In the genomic region with DNA sequence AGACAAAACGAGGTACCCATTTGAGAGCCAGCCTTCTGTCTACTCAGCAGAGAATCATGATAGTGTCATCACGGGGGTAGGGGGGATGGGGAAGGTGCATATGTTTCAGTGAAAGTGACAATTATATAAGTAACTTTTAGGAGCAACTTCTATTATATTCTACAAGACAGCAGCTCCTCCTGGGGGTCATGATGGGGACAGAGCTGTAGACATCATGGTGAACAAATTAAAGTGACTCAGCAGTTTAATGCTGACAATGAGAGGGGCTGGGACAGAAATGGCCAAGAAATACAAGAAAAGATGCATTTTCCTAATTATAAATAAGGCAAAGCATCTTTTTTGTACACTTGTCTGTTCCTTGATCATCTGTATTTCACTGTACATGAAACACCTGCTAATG, we compare ENCODE assay signal across 13 cellular contexts. TPM values are rescaled to one million over a fixed set of nuclear protein-coding genes. Genes with fewer than 3 reads are reported as not detected.
DNase-seq lines count a peak whose midpoint lies in the region; FAIRE-seq and TF ChIP-seq lines count a peak whose summit lies in the region.
"Had no signal": no experiment of that assay in that cellular context is flagged by ENCODE, and none has a peak within 500 bp of the region (broad histone marks: within the 10 kb centered on the region; RNA-seq: fewer than 3 reads in every experiment).

No MANE protein-coding gene starts in this region.

- H3K9me3 ChIP-seq in OCI-LY1 (ENCODE audit: low read length) (no peaks in the 10 kb centered on the region), H1 (ENCODE audit: insufficient read depth in 2 of 2, low read depth in 1 of 2, low read length in 1 of 2) (peaks cover 2 to 4% of the 10 kb centered on the region in 2 experiments; a peak in 3 of 4 replicates)
- H3K9me3 ChIP-seq: pancreas had no signal

- H3K18ac ChIP-seq in H1 (ENCODE audit: extremely low read depth, low read length) (no peak overlapping the region), mesendoderm (ENCODE audit: low read length) (no peak overlapping the region)

- peaks cover 6% of the 10 kb centered on the region for H3K4me1 Mint-ChIP-seq in nephron progenitor cell
- H3K4me1 Mint-ChIP-seq: activated naive CD8-positive, alpha-beta T cell treated with anti-CD3 and anti-CD28 coated beads, Interleukin-2, amount 10 ng/mL, durations not matched to agents 7 days and 5 days had no signal

- no peak overlapping the region for H2BK12ac ChIP-seq in H1 (ENCODE audit: low read depth, low read length)

- H2AFZ ChIP-seq in OCI-LY1 (ENCODE audit: low read length) (no peak overlapping the region), H1 (ENCODE audit: low read length) (no peak overlapping the region)

- peaks cover 60% of the 10 kb centered on the region for H3K27me3 Mint-ChIP-seq in nephron progenitor cell (ENCODE audit: low read depth, poor library complexity)
- H3K27me3 Mint-ChIP-seq: activated naive CD8-positive, alpha-beta T cell treated with anti-CD3 and anti-CD28 coated beads, Interleukin-2, amount 10 ng/mL, durations not matched to agents 7 days and 5 days had no signal

- peak; percentile 18 for TF ChIP-seq CTCF in AG09309 (IDR thresholded peaks at IDR 0.05; ENCODE audit: control insufficient read depth, insufficient read depth, low read depth, low read length, missing control alignments)
- peak; percentile 27; the same call in 1 of the 2 replicates for TF ChIP-seq CTCF in OCI-LY1 (IDR thresholded peaks at IDR 0.05; ENCODE audit: low read length)
- TF ChIP-seq CTCF in H1 (IDR thresholded peaks at IDR 0.05; ENCODE audit: control extremely low read depth in 1 of 3, insufficient read depth in 1 of 3, low read depth in 1 of 3, low read length in 3 of 3) = no peak
- TF ChIP-seq CTCF in nephron progenitor cell (IDR thresholded peaks at IDR 0.05) = no peak

- peaks cover 30% of the 10 kb centered on the region for H3K9me3 Mint-ChIP-seq in nephron progenitor cell
- H3K9me3 Mint-ChIP-seq: activated naive CD8-positive, alpha-beta T cell treated with anti-CD3 and anti-CD28 coated beads, Interleukin-2, amount 10 ng/mL, durations not matched to agents 7 days and 5 days had no signal

- no peak for TF ChIP-seq POLR2A in H1 (IDR thresholded peaks at IDR 0.05; ENCODE audit: control extremely low read depth in 1 of 2, low read depth in 2 of 2, low read length in 2 of 2)

- peaks cover 7% of the 10 kb centered on the region for H3K36me3 Mint-ChIP-seq in nephron progenitor cell (ENCODE audit: low read depth)

- no peak overlapping the region for H3K4ac ChIP-seq in H1 (replicated peaks; ENCODE audit: insufficient read length, low read depth, low read length)
- no peak overlapping the region for H3K4ac ChIP-seq in mesendoderm (ENCODE audit: low read depth, low read length)

- H2BK120ac ChIP-seq in H1 (replicated peaks; ENCODE audit: low read depth, low read length) (no peak overlapping the region), mesendoderm (ENCODE audit: low read depth, low read length) (no peak overlapping the region)

- no peak overlapping the region for H2BK5ac ChIP-seq in H1 (ENCODE audit: low read depth, low read length)
- no peak overlapping the region for H2BK5ac ChIP-seq in mesendoderm (ENCODE audit: low read length)

- WGBS in H1 (ENCODE audit: extremely low coverage in 1 of 2, insufficient coverage in 1 of 2, insufficient read length in 1 of 2, insufficient replicate concordance in 2 of 2, low coverage in 1 of 2, low lambda C conversion rate in 2 of 2, missing lambda C conversion rate in 1 of 2), 2 experiments = 82% methylated on average over 2 of the region's 2 CpGs; no CpG with 5 or more reads in 1 of the 2 experiments
- WGBS in mesendoderm (ENCODE audit: extremely low coverage, insufficient coverage, low lambda C conversion rate) = no CpG with 5 or more reads among the region's 2 CpGs

- no peak overlapping the region for H3K56ac ChIP-seq in H1 (replicated peaks; ENCODE audit: insufficient read length, low read depth, low read length)
- no peak overlapping the region for H3K56ac ChIP-seq in mesendoderm (ENCODE audit: low read length)

- no peak overlapping the region for H4K91ac ChIP-seq in H1 (replicated peaks; ENCODE audit: insufficient read length, low read length)

- H3K27ac Mint-ChIP-seq in nephron progenitor cell = no peak overlapping the region
- H3K27ac Mint-ChIP-seq: activated naive CD8-positive, alpha-beta T cell treated with anti-CD3 and anti-CD28 coated beads, Interleukin-2, amount 10 ng/mL, durations not matched to agents 7 days and 5 days had no signal

- no peaks in the 10 kb centered on the region for H3K79me2 ChIP-seq in OCI-LY1 (ENCODE audit: insufficient read depth, low read length)
- H3K79me2 ChIP-seq in H1 (ENCODE audit: control insufficient read depth in 1 of 2, insufficient read depth in 2 of 2, low read length in 2 of 2) = no peaks in the 10 kb centered on the region
- H3K79me2 ChIP-seq in mesendoderm (ENCODE audit: control insufficient read depth, insufficient read depth, low read length) = no peaks in the 10 kb centered on the region

- H4K5ac ChIP-seq in H1 (ENCODE audit: insufficient read length, low read depth, low read length) (no peak overlapping the region), mesendoderm (ENCODE audit: low read length) (no peak overlapping the region)

- H4K8ac ChIP-seq in H1 (ENCODE audit: extremely low read depth, insufficient read depth, low read length) (no peak overlapping the region), mesendoderm (ENCODE audit: low read depth, low read length) (no peak overlapping the region)

- peak; percentile 29 to 39; a peak in 3 of 4 replicates for TF ChIP-seq RAD21 in H1 (IDR thresholded peaks at IDR 0.05 in 1 of 2, conservative IDR thresholded peaks at IDR 0.05 in 1 of 2; ENCODE audit: low read depth in 2 of 2, low read length in 2 of 2)

- H3K4me1 ChIP-seq in OCI-LY1 (ENCODE audit: insufficient read depth, low read length, severe bottlenecking) = no peaks in the 10 kb centered on the region
- H3K4me1 ChIP-seq in H1 (replicated peaks in 1 of 4; ENCODE audit: control insufficient read depth in 3 of 4, insufficient read depth in 4 of 4, low read length in 3 of 4) = no peaks in the 10 kb centered on the region
- no peaks in the 10 kb centered on the region for H3K4me1 ChIP-seq in mesendoderm (ENCODE audit: control insufficient read depth, low read depth, low read length)
- H3K4me1 ChIP-seq: pancreas had no signal

- H3K4me3 ChIP-seq in AG09309 (ENCODE audit: control insufficient read depth, low read depth, low read length) (no peak overlapping the region), OCI-LY1 (ENCODE audit: low read depth, low read length, poor library complexity, severe bottlenecking) (no peak overlapping the region), H1 (ENCODE audit: extremely low read depth in 1 of 4, insufficient read depth in 2 of 4, low read depth in 3 of 4, low read length in 4 of 4) (no peak overlapping the region), mesendoderm (ENCODE audit: low read length) (no peak overlapping the region)
- H3K4me3 ChIP-seq: lung, pancreas had no signal

- H2BK15ac ChIP-seq in H1 (ENCODE audit: low read length) (no peak overlapping the region), mesendoderm (replicated peaks; ENCODE audit: low read depth) (no peak overlapping the region)

- no peak for TF ChIP-seq EP300 in H1 (IDR thresholded peaks at IDR 0.05; ENCODE audit: borderline replicate concordance in 1 of 2, low read depth in 2 of 2, low read length in 2 of 2)

- CTCF ChIA-PET in H1 (lab: Charles Lee; ENCODE audit: partially characterized antibody) = interaction anchor here (0.6 to 1.5 kb wide), 2 partner anchors 51 to 100 kb away, joined by 3 to 4 read pairs; no protein-coding TSS in a partner anchor

- no peaks in the 10 kb centered on the region for H3K23me2 ChIP-seq in H1 (ENCODE audit: low read depth, low read length)

- DNase-seq in AG09309 (ENCODE audit: low read depth) = no peak
- peak; percentile 29 for DNase-seq in EL
- no peak for DNase-seq in H1 (ENCODE audit: low read depth in 1 of 2, low spot score in 2 of 2)
- no peak for DNase-seq in mesendoderm
- no peak for DNase-seq in activated effector memory CD4-positive, alpha-beta T cell treated with anti-CD3 and anti-CD28 coated beads, Interleukin-2, amount 50 U/mL, for 16 hours
- DNase-seq in HuH-7.5 (ENCODE audit: low spot score) = no peak
- DNase-seq in nephron progenitor cell = no peak
- DNase-seq: activated naive CD8-positive, alpha-beta T cell treated with anti-CD3 and anti-CD28 coated beads, Interleukin-2, amount 10 ng/mL, durations not matched to agents 7 days and 5 days; DMS79 treated with DMSO at 0.1 percent for 48 hours; NCI-H2081; pancreas had no signal

- H3F3A ChIP-seq in OCI-LY1 (ENCODE audit: insufficient read depth, low read length) = no peaks in the 10 kb centered on the region

- no peak for FAIRE-seq in H1 (lab: Jason Lieb, UNC)
- FAIRE-seq: pancreas had no signal

- POLR2A ChIA-PET in H1 (lab: Charles Lee; ENCODE audit: partially characterized antibody) = no interaction called here

- no peaks in the 10 kb centered on the region for H3K9me2 ChIP-seq in OCI-LY1 (ENCODE audit: low read depth, low read length)

- H2AK5ac ChIP-seq in H1 (ENCODE audit: low read depth, low read length) = no peak overlapping the region
- H2AK5ac ChIP-seq in mesendoderm (ENCODE audit: low read length) = no peak overlapping the region

- no peak overlapping the region for H3K9ac ChIP-seq in OCI-LY1 (ENCODE audit: low read length)
- H3K9ac ChIP-seq in H1 (replicated peaks in 1 of 4; ENCODE audit: extremely low read depth in 1 of 4, low read depth in 3 of 4, low read length in 3 of 4) = no peak overlapping the region
- no peak overlapping the region for H3K9ac ChIP-seq in mesendoderm (ENCODE audit: low read length)

- H3K23ac ChIP-seq in H1 (ENCODE audit: insufficient read length) (no peak overlapping the region), mesendoderm (ENCODE audit: low read length) (no peak overlapping the region)

- no peak overlapping the region for H3K4me2 ChIP-seq in OCI-LY1 (ENCODE audit: low read length)
- H3K4me2 ChIP-seq in H1 (ENCODE audit: insufficient read depth in 1 of 2, low read depth in 2 of 2, low read length in 2 of 2) = no peak overlapping the region
- no peak overlapping the region for H3K4me2 ChIP-seq in mesendoderm (ENCODE audit: low read length)

- H4K20me1 ChIP-seq in OCI-LY1 (ENCODE audit: insufficient read depth, low read length) (no peaks in the 10 kb centered on the region), H1 (replicated peaks in 1 of 2; ENCODE audit: control insufficient read depth in 1 of 2, insufficient read depth in 2 of 2, low read length in 2 of 2) (no peaks in the 10 kb centered on the region)

- no peaks in the 10 kb centered on the region for H3K36me3 ChIP-seq in OCI-LY1 (ENCODE audit: insufficient read depth, low read length)
- no peaks in the 10 kb centered on the region for H3K36me3 ChIP-seq in H1 (ENCODE audit: control insufficient read depth in 2 of 4, insufficient read depth in 4 of 4, low read length in 3 of 4)
- H3K36me3 ChIP-seq in mesendoderm (ENCODE audit: control insufficient read depth, insufficient read depth, low read length) = no peaks in the 10 kb centered on the region
- H3K36me3 ChIP-seq: pancreas had no signal

- H3K27me3 ChIP-seq in OCI-LY1 (ENCODE audit: insufficient read depth, low read length) (no peaks in the 10 kb centered on the region; the same call in 1 of the 2 replicates), H1 (replicated peaks in 1 of 4; ENCODE audit: control insufficient read depth in 3 of 4, extremely low read depth in 1 of 4, insufficient read depth in 3 of 4, low read length in 3 of 4) (0 out of 7 replicates have a peak, but pooled peaks cover 0 to 2% (median 0%) of the 10 kb centered on the region in 4 experiments), mesendoderm (ENCODE audit: insufficient read depth, low read length, poor library complexity) (no peaks in the 10 kb centered on the region)
- H3K27me3 ChIP-seq: pancreas had no signal

- H3K27ac ChIP-seq in OCI-LY1 (ENCODE audit: low read depth, low read length, poor library complexity, severe bottlenecking) = no peak overlapping the region
- H3K27ac ChIP-seq in H1 (ENCODE audit: low read depth, low read length) = no peak overlapping the region
- no peak overlapping the region for H3K27ac ChIP-seq in mesendoderm (ENCODE audit: low read depth, low read length)
- H3K27ac ChIP-seq: pancreas had no signal

- H3K4me3 Mint-ChIP-seq in nephron progenitor cell = no peak overlapping the region
- H3K4me3 Mint-ChIP-seq: activated naive CD8-positive, alpha-beta T cell treated with anti-CD3 and anti-CD28 coated beads, Interleukin-2, amount 10 ng/mL, durations not matched to agents 7 days and 5 days had no signal

- H3K14ac ChIP-seq in H1 (ENCODE audit: insufficient read length) = no peak overlapping the region

- H3K79me1 ChIP-seq in H1 (ENCODE audit: low read depth, low read length) (no peaks in the 10 kb centered on the region), mesendoderm (ENCODE audit: low read length) (no peaks in the 10 kb centered on the region)

- H2BK20ac ChIP-seq in H1 (ENCODE audit: low read length) = no peak overlapping the region

RNA-seq across cellular contexts. Expression of a gene that starts 11.8 kb away (rescaled TPM):
- total RNA-seq in H1 (2021; fragmentation: NEBNext Ultra II Directional; extraction: Animal tissue kit (Norgen Biotek cat#: 25700)) = 0.75 and 0.80 TPM in 2 replicates
- polyA plus RNA-seq in H1 (2011; rRNA removed) = 2.0 and 2.1 TPM in 2 replicates
- 3.2 TPM for polyA plus RNA-seq in H1 (2011; cell fraction: cytosol; rRNA removed)
- 11.0 TPM for polyA plus RNA-seq in H1 (2011; cell fraction: nucleus; rRNA removed)
- 1.1 to 2.2 TPM (median 1.8 TPM) in 4 replicates for polyA plus RNA-seq in H1 (2012, experiment 1 of 2)
- not detected for polyA plus RNA-seq in H1 (2012, experiment 2 of 2)
- 0.65 TPM for polyA plus RNA-seq in H1 (2013, experiment 1 of 2)
- polyA plus RNA-seq in H1 (2013, experiment 2 of 2) = 0.79 TPM
- 0.60 and 2.6 TPM in 2 replicates for polyA minus RNA-seq in H1 (2011; rRNA and poly(A)+ RNA removed)
- not detected for polyA minus RNA-seq in H1 (2011; cell fraction: cytosol; rRNA and poly(A)+ RNA removed)
- 1.9 TPM for polyA minus RNA-seq in H1 (2011; cell fraction: nucleus; rRNA and poly(A)+ RNA removed)
- polyA plus RNA-seq in mesendoderm (2013, experiment 1 of 2) = 0.29 TPM
- polyA plus RNA-seq in mesendoderm (2013, experiment 2 of 2) = 0.36 TPM

Comparison
In these comparisons a context has a peak if more than half of its experiments do, and no peak if none do; other contexts are left out.
1. CTCF ChIP-seq: peak in AG09309 (single experiment) and OCI-LY1 (single experiment); none in H1 (0 of 3) and nephron progenitor cell (single experiment).